In genomic region chr20:57174737-57175136, GRCh38 we compare ENCODE assay signal across 1 cellular context.
TF ChIP-seq lines count a peak whose summit lies in the region.

No MANE protein-coding gene starts in this region.

TF ChIP-seq in SK-N-SH, 30 proteins besides CTCF, POLR2A, EP300 and RAD21 (continued from another document):
- no peak for TF ChIP-seq REST (IDR thresholded peaks at IDR 0.05; ENCODE audit: low read depth, low read length)
- TF ChIP-seq RFX5 (IDR thresholded peaks at IDR 0.05; ENCODE audit: low read length) = no peak
- TF ChIP-seq IRF3 (IDR thresholded peaks at IDR 0.05; ENCODE audit: low read depth, low read length) = no peak
